Comparison of ENCODE assay signal across 30 cellular contexts in the genomic region with DNA sequence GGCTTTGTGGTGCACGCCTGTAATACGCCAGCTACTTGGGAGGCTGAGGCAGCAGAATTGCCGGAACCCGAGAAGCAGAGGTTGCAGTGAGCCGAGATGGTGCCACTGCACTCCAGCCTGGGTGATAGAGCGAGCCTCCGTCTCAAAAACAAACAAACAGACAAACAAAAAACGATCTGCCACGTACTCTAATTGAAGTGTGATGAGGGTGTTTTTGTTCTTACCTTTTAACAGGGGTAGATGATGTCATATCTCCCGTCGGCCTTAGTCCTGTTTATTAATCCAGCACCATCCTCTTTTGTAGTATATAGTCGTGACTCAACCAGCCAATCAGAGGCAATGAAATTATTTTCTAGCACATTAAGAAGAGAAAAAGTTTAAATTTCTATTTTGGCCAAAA.
"Had no signal": no experiment of that assay in that cellular context is flagged by ENCODE, and none has a peak within 500 bp of the region (broad histone marks: within the 10 kb centered on the region; RNA-seq: fewer than 3 reads in every experiment).

No MANE protein-coding gene starts in this region.

- FAIRE-seq: bronchial epithelial cell, colon, pancreas had no signal

- H3K27me3 Mint-ChIP-seq: activated B cell treated with CpG ODN at 0.5 μM for 24 hours; naive B cell; stimulated activated memory B cell treated with anti-CD40 and anti-IgM and Interleukin-4, amounts not matched to agents 10 μg/mL and 1 μg/mL and 100 μg/mL, for 72 hours had no signal

- H3K36me3 Mint-ChIP-seq: activated CD8-positive, alpha-beta memory T cell treated with anti-CD3 and anti-CD28 coated beads, Interleukin-2, amount 10 ng/mL, durations not matched to agents 7 days and 5 days; activated naive CD4-positive, alpha-beta T cell treated with anti-CD3 and anti-CD28 coated beads, Interleukin-2, amount 50 U/mL, for 72 hours; immature natural killer cell; mesothelial cell of epicardium; naive B cell; stimulated activated memory B cell treated with anti-CD40 and anti-IgM and Interleukin-4, amounts not matched to agents 10 μg/mL and 1 μg/mL and 100 μg/mL, for 72 hours had no signal

- H3K4me2 ChIP-seq: smooth muscle cell had no signal

- H3K9me3 ChIP-seq: gastroesophageal sphincter, neutrophil, pancreas, psoas muscle, stomach, tibial artery, upper lobe of right lung had no signal

- H3K27ac Mint-ChIP-seq: activated B cell treated with CpG ODN at 0.5 μM for 24 hours; activated CD8-positive, alpha-beta memory T cell treated with anti-CD3 and anti-CD28 coated beads, Interleukin-2, amount 10 ng/mL, durations not matched to agents 7 days and 5 days; activated CD8-positive, alpha-beta T cell treated with anti-CD3 and anti-CD28 coated beads, Interleukin-2, amount 10 ng/mL, durations not matched to agents 7 days and 5 days; activated naive CD4-positive, alpha-beta T cell treated with anti-CD3 and anti-CD28 coated beads, Interleukin-2, amount 50 U/mL, for 72 hours; activated T-helper 2 cell treated with anti-CD3 and anti-CD28 coated beads, Interferon-gamma antibody, Interleukin-2, Interleukin-4, amounts not matched to agents 10 μg/mL and 5 μg/mL and 100 μg/mL, durations not matched to agents 14 hours and 24 hours and 36 hours; immature natural killer cell; mesothelial cell of epicardium; naive B cell; stimulated activated memory B cell treated with anti-CD40 and anti-IgM and Interleukin-4, amounts not matched to agents 10 μg/mL and 1 μg/mL and 100 μg/mL, for 72 hours; T-helper 2 cell treated with Interferon-gamma antibody and Interleukin-4, amounts not matched to agents 5 μg/mL and 100 μg/mL, for 36 hours had no signal

- DNase-seq: activated B cell treated with CpG ODN at 0.5 μM for 24 hours; activated CD8-positive, alpha-beta memory T cell treated with anti-CD3 and anti-CD28 coated beads, Interleukin-2, amount 10 ng/mL, durations not matched to agents 7 days and 5 days; activated CD8-positive, alpha-beta T cell treated with anti-CD3 and anti-CD28 coated beads, Interleukin-2, amount 10 ng/mL, durations not matched to agents 7 days and 5 days; activated naive CD4-positive, alpha-beta T cell; activated T-cell treated with anti-CD3 and anti-CD28 coated beads, Interleukin-2, amount 50 U/mL, for 48 hours; dermis blood vessel endothelial cell; effector memory CD4-positive, alpha-beta T cell; erythroblast; hippocampal formation; immature natural killer cell; naive B cell; nephron progenitor cell; pancreas; psoas muscle; stimulated activated CD4-positive, alpha-beta T cell treated with anti-CD3 and anti-CD28 coated beads, Interleukin-1b, Interleukin-23, amount 100 ng/mL, for 48 hours; stimulated activated CD4-positive, alpha-beta T cell treated with anti-CD3 and anti-CD28 coated beads, Interleukin-4, amount 100 ng/mL, for 4 hours; stimulated activated CD8-positive, alpha-beta memory T cell treated with anti-CD3 and anti-CD28 coated beads, Interleukin-4, amount 100 ng/mL, for 48 hours; stomach; tibial artery; upper lobe of right lung had no signal

- H3K36me3 ChIP-seq: gastroesophageal sphincter, neutrophil, pancreas, stomach, tibial artery, upper lobe of right lung had no signal

- ATAC-seq: activated CD8-positive, alpha-beta memory T cell treated with anti-CD3 and anti-CD28 coated beads, Interleukin-2, amount 10 ng/mL, durations not matched to agents 7 days and 5 days; activated CD8-positive, alpha-beta T cell treated with anti-CD3 and anti-CD28 coated beads, Interleukin-2, amount 10 ng/mL, durations not matched to agents 7 days and 5 days; activated naive CD4-positive, alpha-beta T cell treated with anti-CD3 and anti-CD28 coated beads, Interleukin-2, amount 50 U/mL, for 72 hours; gastroesophageal sphincter; pancreas; psoas muscle; stimulated activated memory B cell treated with anti-CD40 and anti-IgM and Interleukin-4, amounts not matched to agents 10 μg/mL and 1 μg/mL and 100 μg/mL, for 72 hours; upper lobe of right lung had no signal

- H3K4me1 ChIP-seq: gastroesophageal sphincter, pancreas, psoas muscle, stomach, tibial artery, upper lobe of right lung had no signal

- H3K4me3 ChIP-seq: gastroesophageal sphincter, pancreas, psoas muscle, smooth muscle cell, stomach, tibial artery, upper lobe of right lung had no signal

- H3K9me3 Mint-ChIP-seq: activated B cell treated with CpG ODN at 0.5 μM for 24 hours; activated naive CD4-positive, alpha-beta T cell treated with anti-CD3 and anti-CD28 coated beads, Interleukin-2, amount 50 U/mL, for 72 hours; activated T-helper 2 cell treated with anti-CD3 and anti-CD28 coated beads, Interferon-gamma antibody, Interleukin-2, Interleukin-4, amounts not matched to agents 10 μg/mL and 5 μg/mL and 100 μg/mL, durations not matched to agents 14 hours and 24 hours and 36 hours; immature natural killer cell; mesothelial cell of epicardium; naive B cell; nephron progenitor cell; stimulated activated memory B cell treated with anti-CD40 and anti-IgM and Interleukin-4, amounts not matched to agents 10 μg/mL and 1 μg/mL and 100 μg/mL, for 72 hours; T-helper 2 cell treated with Interferon-gamma antibody and Interleukin-4, amounts not matched to agents 5 μg/mL and 100 μg/mL, for 36 hours had no signal

- H3K4me1 Mint-ChIP-seq: immature natural killer cell had no signal

- H3K4me3 Mint-ChIP-seq: activated B cell treated with CpG ODN at 0.5 μM for 24 hours; activated CD8-positive, alpha-beta memory T cell treated with anti-CD3 and anti-CD28 coated beads, Interleukin-2, amount 10 ng/mL, durations not matched to agents 7 days and 5 days; activated CD8-positive, alpha-beta T cell treated with anti-CD3 and anti-CD28 coated beads, Interleukin-2, amount 10 ng/mL, durations not matched to agents 7 days and 5 days; immature natural killer cell; mesothelial cell of epicardium; nephron progenitor cell; stimulated activated memory B cell treated with anti-CD40 and anti-IgM and Interleukin-4, amounts not matched to agents 10 μg/mL and 1 μg/mL and 100 μg/mL, for 72 hours; T-helper 2 cell treated with Interferon-gamma antibody and Interleukin-4, amounts not matched to agents 5 μg/mL and 100 μg/mL, for 36 hours had no signal

- H3K27me3 ChIP-seq: gastroesophageal sphincter, neutrophil, pancreas, stomach, tibial artery, upper lobe of right lung had no signal

- H3K27ac ChIP-seq: gastroesophageal sphincter, neutrophil, pancreas, psoas muscle, stomach, tibial artery, upper lobe of right lung had no signal
